ENCODE assay signal across 8 cellular contexts in genomic region chr15:89243046-89243690, GRCh38. TPM values are rescaled to one million over a fixed set of nuclear protein-coding genes. Genes with fewer than 3 reads are reported as not detected.
DNase-seq lines count a peak whose midpoint lies in the region; ATAC-seq lines count a peak whose summit lies in the region.

No MANE protein-coding gene starts in this region.

- peak overlapping the region; percentile 89 to 98 (median 94) for H3K4me3 ChIP-seq in subcutaneous abdominal adipose tissue (ENCODE audit: low read depth in 1 of 5, low read length in 5 of 5)

- peaks cover 27 to 40% of the 10 kb centered on the region in 2 donors for H3K4me1 Mint-ChIP-seq in immature natural killer cell

- H3K27me3 ChIP-seq in subcutaneous abdominal adipose tissue (ENCODE audit: control insufficient read depth in 5 of 5, insufficient read depth in 4 of 5, low read length in 5 of 5), result no peaks in the 10 kb centered on the region

- H3K4me3 Mint-ChIP-seq in immature natural killer cell, result peak overlapping the region; percentile 91 to 97 (median 94)

- peaks cover 0 to 13% (median 8%) of the 10 kb centered on the region in 3 donors for H3K36me3 Mint-ChIP-seq in immature natural killer cell

- peak overlapping the region in 5 of 6 donors; percentile 5 to 92 (median 86) for H3K27ac Mint-ChIP-seq in immature natural killer cell

- peaks cover 0 to 10% (median 0%) of the 10 kb centered on the region in 5 donors for H3K9me3 ChIP-seq in subcutaneous abdominal adipose tissue (ENCODE audit: control insufficient read depth in 5 of 5, low read length in 5 of 5)

- H3K36me3 ChIP-seq in subcutaneous abdominal adipose tissue (ENCODE audit: control insufficient read depth in 5 of 5, insufficient read depth in 5 of 5, low read length in 5 of 5), result no peaks in the 10 kb centered on the region

- DNase-seq in NCI-H748 (lab: John Stamatoyannopoulos, UW; ENCODE audit: unreplicated experiment) (peak; percentile 40), NCI-H748 treated with DMSO at 0.1 percent for 48 hours (lab: John Stamatoyannopoulos, UW) (no peak), amniotic epithelial cell (ENCODE audit: low read depth) (peak; percentile 43), immature natural killer cell (no peak)
- no peak for DNase-seq in effector CD8-positive, alpha-beta T cell (lab: John Stamatoyannopoulos, UW)

- H3K27ac ChIP-seq in subcutaneous abdominal adipose tissue (ENCODE audit: low read depth, low read length), result peak overlapping the region; percentile 23

- no peaks in the 10 kb centered on the region for H3K9me3 Mint-ChIP-seq in immature natural killer cell

- ATAC-seq in HG02588 (IDR thresholded peaks at IDR 0.05; ENCODE audit: unreplicated experiment) (no peak), GM21737 (IDR thresholded peaks at IDR 0.05; ENCODE audit: unreplicated experiment) (no peak)

- peaks cover 0 to 22% (median 17%) of the 10 kb centered on the region in 5 donors for H3K4me1 ChIP-seq in subcutaneous abdominal adipose tissue (ENCODE audit: control insufficient read depth in 5 of 5, insufficient read depth in 5 of 5, low read length in 5 of 5)

- H3K9ac ChIP-seq in subcutaneous abdominal adipose tissue (ENCODE audit: low read length in 5 of 5), result peak overlapping the region; percentile 25 to 84 (median 72)

- H3K27me3 Mint-ChIP-seq in immature natural killer cell (ENCODE audit: low read depth in 3 of 3), result peaks cover 0 to 15% (median 3%) of the 10 kb centered on the region in 3 donors

RNA-seq across cellular contexts. Expression of gene FANCI, which starts 0.6 kb away (rescaled TPM):
- polyA plus RNA-seq in immature natural killer cell, result 10 to 100 TPM in 1 of 3 donors, 1 to 10 TPM in 2; 4.1 to 14.3 (median 5.8) TPM

RNA-seq across cellular contexts. Expression of gene RLBP1, which starts 21.8 kb away (rescaled TPM):
- under 1 TPM in 1 of 3 donors, not detected in 2; 0.35 TPM for polyA plus RNA-seq in immature natural killer cell

Comparison
In these comparisons a context has a peak if more than half of its experiments do, and no peak if none do; other contexts are left out.
1. DNase-seq: peak in NCI-H748 (single experiment) and amniotic epithelial cell (single experiment); none in NCI-H748 treated with DMSO at 0.1 percent for 48 hours (single experiment), immature natural killer cell (0 of 3) and effector CD8-positive, alpha-beta T cell (single experiment).